Comparison of ENCODE assay signal across 8 cellular contexts in genomic region chr18:21740724-21741510, GRCh38. TPM values are rescaled to one million over a fixed set of nuclear protein-coding genes. Genes with fewer than 3 reads are reported as not detected.
DNase-seq lines count a peak whose midpoint lies in the region; TF ChIP-seq lines count a peak whose summit lies in the region.

Gene MIB1 (plus strand): TSS chr18:21740792. CDS start chr18:21741584, 792 bp downstream.

- peaks cover 3% of the 10 kb centered on the region; the same call in 1 of the 2 replicates for H3K36me3 ChIP-seq in Karpas-422 (ENCODE audit: insufficient read depth, low read length)

- H3K9me3 ChIP-seq in Karpas-422 (ENCODE audit: low read length): no peaks in the 10 kb centered on the region

- H2AFZ ChIP-seq in Karpas-422 (ENCODE audit: low read length): peak within 1 kb of the TSS; percentile 92

- no peaks in the 10 kb centered on the region for H3K9me2 ChIP-seq in Karpas-422 (replicated peaks; ENCODE audit: insufficient read depth, low read length)

- in situ Hi-C loops in astrocyte of the cerebellum (cut with HindIII; ENCODE audit: low sequenced_read_pairs): no loop called here

- peak; percentile 54 for TF ChIP-seq POLR2A in GM10847 (IDR thresholded peaks at IDR 0.05; ENCODE audit: extremely low read depth, insufficient read length)

- H3K27me3 ChIP-seq in Karpas-422 (ENCODE audit: low read length): no peaks in the 10 kb centered on the region

- peaks cover 44% of the 10 kb centered on the region for H3K4me1 ChIP-seq in Karpas-422 (ENCODE audit: low read length)

- TF ChIP-seq CTCF in astrocyte of the cerebellum (IDR thresholded peaks at IDR 0.05; ENCODE audit: low read depth, low read length, missing control alignments) (no peak), retinal pigment epithelial cell (conservative IDR thresholded peaks at IDR 0.05; ENCODE audit: low read depth, low read length) (no peak)

- H4K20me1 ChIP-seq in Karpas-422 (ENCODE audit: insufficient read depth, low read depth, low read length): peaks cover 8% of the 10 kb centered on the region; the same call in 1 of the 2 replicates

- peak within 1 kb of the TSS; percentile 75 for H3K4me2 ChIP-seq in Karpas-422 (ENCODE audit: low read depth, low read length, poor library complexity, severe bottlenecking)

- peak within 1 kb of the TSS; percentile 100 for H3K9ac ChIP-seq in Karpas-422 (ENCODE audit: low read length)

- DNase-seq in GOT3 (lab: John Stamatoyannopoulos, UW) (peak; percentile 90), Karpas-422 (no peak), SW 1271 (lab: John Stamatoyannopoulos, UW) (peak; percentile 93 to 95), astrocyte of the cerebellum (ENCODE audit: low read depth) (peak; percentile 94), hippocampal formation (lab: John Stamatoyannopoulos, UW) (peak; percentile 81 to 82), retinal pigment epithelial cell (ENCODE audit: low read depth) (no peak), HPDE6-E6E7 (ENCODE audit: extremely low spot score) (no peak)

- H3K4me3 ChIP-seq in Karpas-422 (ENCODE audit: low read length) (peak within 1 kb of the TSS; percentile 96), astrocyte of the cerebellum (ENCODE audit: low read depth, low read length) (peak within 1 kb of the TSS; percentile 91), retinal pigment epithelial cell (ENCODE audit: low read length) (peak within 1 kb of the TSS; percentile 90)

- H3K79me2 ChIP-seq in Karpas-422 (ENCODE audit: low read length): peaks cover 50% of the 10 kb centered on the region

- H3K27ac ChIP-seq in Karpas-422 (ENCODE audit: low read length): peak within 1 kb of the TSS; percentile 92

RNA-seq across cellular contexts. Expression of gene MIB1, which starts in this region (rescaled TPM):
- total RNA-seq in Karpas-422 (2014; rRNA removed; shearing (Covaris generic); ENCODE audit: low replicate concordance): 40.4 and 56.2 TPM in 2 replicates

Comparison
In these comparisons a context has a peak if more than half of its experiments do, and no peak if none do; other contexts are left out.
1. DNase-seq: peak in GOT3 (single experiment), SW 1271 (2 of 2), astrocyte of the cerebellum (single experiment) and hippocampal formation (2 of 2); none in Karpas-422 (single experiment), retinal pigment epithelial cell (single experiment) and HPDE6-E6E7 (single experiment).
2. Peak in every context shown above with its lines, with median percentiles within 50 percentile points of each other: H3K4me3 ChIP-seq.